ENCODE assay signal across 12 cellular contexts in the genomic region with DNA sequence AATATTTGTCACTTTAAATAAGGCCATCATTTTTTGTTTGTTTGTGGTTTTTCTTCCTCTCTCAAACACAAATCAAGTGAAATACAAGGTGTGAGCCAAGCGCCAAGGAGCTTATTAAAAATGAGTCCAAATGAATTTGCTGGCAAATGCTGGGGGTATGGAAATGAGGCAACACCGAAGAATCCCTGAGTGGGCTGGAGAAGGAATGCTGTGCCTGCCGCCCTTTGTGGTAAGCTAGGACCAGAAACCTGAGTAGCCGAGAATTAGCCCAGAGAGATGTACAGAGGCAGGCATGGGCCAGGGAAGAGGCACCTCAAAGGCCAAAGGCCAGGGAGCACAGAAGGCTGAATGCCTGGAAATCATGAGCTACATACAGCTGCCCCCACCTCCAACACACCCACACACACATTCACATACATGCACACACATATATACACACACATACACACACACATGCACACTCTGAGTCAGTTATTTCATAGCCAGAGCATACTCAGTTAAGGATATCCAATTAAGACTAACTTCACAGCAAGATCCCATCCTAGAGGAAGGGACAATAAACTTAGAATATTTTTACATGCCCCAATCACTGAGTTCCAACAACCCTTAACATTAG.
DNase-seq lines count a peak whose midpoint lies in the region; ATAC-seq and TF ChIP-seq lines count a peak whose summit lies in the region.
"Had no signal": no experiment of that assay in that cellular context is flagged by ENCODE, and none has a peak within 500 bp of the region (broad histone marks: within the 10 kb centered on the region; RNA-seq: fewer than 3 reads in every experiment).

No MANE protein-coding gene starts in this region.

- BruUV-seq in A673 (replicated peaks; lab: Mats Ljungman, UMichigan) = no TSS peak

- ATAC-seq in GM21390 (IDR thresholded peaks at IDR 0.05; ENCODE audit: unreplicated experiment) (no peak), HG03442 (IDR thresholded peaks at IDR 0.05; ENCODE audit: unreplicated experiment) (no peak)

- peak overlapping the region; percentile 67 for H3K27ac ChIP-seq in brain microvascular endothelial cell
- H3K27ac ChIP-seq in A673 (ENCODE audit: low read depth, low read length, poor library complexity, severe bottlenecking) = no peak overlapping the region
- H3K27ac ChIP-seq: SK-N-MC had no signal

- H3K27me3 ChIP-seq in brain microvascular endothelial cell (replicated peaks) (no peaks in the 10 kb centered on the region), A673 (replicated peaks; ENCODE audit: insufficient read depth, low read depth, low read length, poor library complexity) (no peaks in the 10 kb centered on the region)

- H3K4me3 ChIP-seq in brain microvascular endothelial cell (ENCODE audit: low read depth, low read length) (no peak overlapping the region), A673 (ENCODE audit: low read depth, low read length, poor library complexity, severe bottlenecking) (no peak overlapping the region)
- H3K4me3 ChIP-seq: SK-N-MC had no signal

- intact Hi-C loops in A673 (cut with micrococcal nuclease; ENCODE audit: unreplicated experiment) = no loop called here

- no peaks in the 10 kb centered on the region for H3K4me1 ChIP-seq in A673 (ENCODE audit: insufficient read depth, low read length, poor library complexity, severe bottlenecking)

- CTCF ChIA-PET in A673 (lab: Charles Lee) = no interaction called here

- in situ Hi-C loops in brain microvascular endothelial cell (cut with HindIII; ENCODE audit: low pct_ligation_motif_present, low sequenced_read_pairs) = no loop called here

- POLR2A ChIA-PET in A673 (lab: Charles Lee; ENCODE audit: low non-redundant PET) = no interaction called here

- TF ChIP-seq CTCF in brain microvascular endothelial cell (IDR thresholded peaks at IDR 0.05; ENCODE audit: low read depth, low read length, missing control alignments) (no peak), A673 (conservative IDR thresholded peaks at IDR 0.05; ENCODE audit: low read depth, low read length) (no peak)

- no peaks in the 10 kb centered on the region for H3K36me3 ChIP-seq in brain microvascular endothelial cell (replicated peaks)
- no peaks in the 10 kb centered on the region for H3K36me3 ChIP-seq in A673 (ENCODE audit: insufficient read depth, low read length, poor library complexity, severe bottlenecking)

- DNase-seq in A172 (ENCODE audit: low spot score) (peak; percentile 49), HS-27A (ENCODE audit: low read depth) (peak; percentile 31), brain microvascular endothelial cell (peak; percentile 79), iPS-NIHi11 (ENCODE audit: low spot score) (peak; percentile 6), A673 (ENCODE audit: low spot score) (no peak), DMS79 (lab: John Stamatoyannopoulos, UW) (no peak)
- DNase-seq: 8988T; activated naive CD4-positive, alpha-beta T cell treated with Interleukin-2 at 50 U/mL for 16 hours; cerebellar nuclear complex had no signal

- no peaks in the 10 kb centered on the region for H3K9me3 ChIP-seq in A673 (ENCODE audit: low read depth, low read length, poor library complexity, severe bottlenecking)

Comparison
In these comparisons a context has a peak if more than half of its experiments do, and no peak if none do; other contexts are left out.
1. DNase-seq: peak in A172 (single experiment), HS-27A (single experiment), brain microvascular endothelial cell (single experiment) and iPS-NIHi11 (single experiment); none in A673 (single experiment) and DMS79 (single experiment).